ENCODE assay signal across 11 cellular contexts in genomic region chr3:58058654-58059263, GRCh38. TPM values are rescaled to one million over a fixed set of nuclear protein-coding genes. Genes with fewer than 3 reads are reported as not detected.
DNase-seq lines count a peak whose midpoint lies in the region; ATAC-seq and TF ChIP-seq lines count a peak whose summit lies in the region.
"Had no signal": no experiment of that assay in that cellular context is flagged by ENCODE, and none has a peak within 500 bp of the region (broad histone marks: within the 10 kb centered on the region; RNA-seq: fewer than 3 reads in every experiment).

No MANE protein-coding gene starts in this region.

- H3K4me3 Mint-ChIP-seq in activated CD8-positive, alpha-beta T cell treated with anti-CD3 and anti-CD28 coated beads, Interleukin-2, amount 10 ng/mL, durations not matched to agents 7 days and 5 days = no peak overlapping the region

- H3K79me2 ChIP-seq in osteoblast (ENCODE audit: insufficient read depth, low read length) = peaks cover 79% of the 10 kb centered on the region

- peak; percentile 81 for DNase-seq in BJ (ENCODE audit: low read depth)
- peak; percentile 39 for DNase-seq in OCI-M1 (lab: John Stamatoyannopoulos, UW)
- DNase-seq in esophagus muscularis mucosa (ENCODE audit: extremely low spot score) = no peak
- DNase-seq in osteoblast (ENCODE audit: insufficient read length, low spot score, missing footprints) = no peak
- no peak for DNase-seq in upper lobe of right lung
- no peak for DNase-seq in GDM1 (lab: John Stamatoyannopoulos, UW)
- DNase-seq in activated CD8-positive, alpha-beta T cell treated with anti-CD3 and anti-CD28 coated beads, Interleukin-2, amount 10 ng/mL, durations not matched to agents 7 days and 5 days = no peak
- DNase-seq: caudate nucleus, NCI-H1930, nucleus accumbens had no signal

- no peaks in the 10 kb centered on the region for H4K20me1 ChIP-seq in osteoblast (ENCODE audit: insufficient read depth, low read length)

- intact Hi-C loops in esophagus muscularis mucosa (cut with DNase I) (no loop called here), upper lobe of right lung (cut with DNase I) (no loop called here)

- TF ChIP-seq POLR2A in esophagus muscularis mucosa (IDR thresholded peaks at IDR 0.05; ENCODE audit: low read depth) = no peak

- H3K9me3 ChIP-seq in esophagus muscularis mucosa (no peaks in the 10 kb centered on the region), osteoblast (ENCODE audit: low read depth, low read length) (no peaks in the 10 kb centered on the region), upper lobe of right lung (no peaks in the 10 kb centered on the region)

- no peaks in the 10 kb centered on the region for H3K27me3 Mint-ChIP-seq in activated CD8-positive, alpha-beta T cell treated with anti-CD3 and anti-CD28 coated beads, Interleukin-2, amount 10 ng/mL, durations not matched to agents 7 days and 5 days (ENCODE audit: low read depth)

- CTCF ChIA-PET in BJ (lab: Yijun Ruan, JAX) = interaction anchor here (1.3 to 3.0 kb wide), 3 partner anchors 10 to 50 kb away, joined by 3 to 10 read pairs (median 7); partner anchors contain the start of gene FLNB
- CTCF ChIA-PET in activated CD8-positive, alpha-beta T cell treated with anti-CD3 and anti-CD28 coated beads, Interleukin-2, amount 10 ng/mL, durations not matched to agents 7 days and 5 days (lab: Charles Lee) = interaction anchor here (2.5 kb wide), 1 partner anchor 51 kb away, joined by 9 read pairs; the partner anchor contains the start of gene FLNB

- H3K9me3 Mint-ChIP-seq in activated CD8-positive, alpha-beta T cell treated with anti-CD3 and anti-CD28 coated beads, Interleukin-2, amount 10 ng/mL, durations not matched to agents 7 days and 5 days (ENCODE audit: insufficient read depth) = peaks cover 4% of the 10 kb centered on the region

- H3K36me3 ChIP-seq in BJ (ENCODE audit: control insufficient read depth, insufficient read depth, low read length) (no peaks in the 10 kb centered on the region), esophagus muscularis mucosa (no peaks in the 10 kb centered on the region), osteoblast (ENCODE audit: insufficient read depth, low read length) (no peaks in the 10 kb centered on the region), upper lobe of right lung (no peaks in the 10 kb centered on the region)

- H3K4me1 ChIP-seq in esophagus muscularis mucosa = peaks cover 19 to 86% (median 78%) of the 10 kb centered on the region in 4 donors
- H3K4me1 ChIP-seq in osteoblast (ENCODE audit: insufficient read depth, low read length) = peaks cover 54% of the 10 kb centered on the region
- peaks cover 14% of the 10 kb centered on the region for H3K4me1 ChIP-seq in upper lobe of right lung

- H3K36me3 Mint-ChIP-seq in activated CD8-positive, alpha-beta T cell treated with anti-CD3 and anti-CD28 coated beads, Interleukin-2, amount 10 ng/mL, durations not matched to agents 7 days and 5 days (ENCODE audit: low read depth) = no peaks in the 10 kb centered on the region

- H3K4me2 ChIP-seq in osteoblast (ENCODE audit: insufficient read depth, low read length) = peak overlapping the region; percentile 66

- no peaks in the 10 kb centered on the region for H3K27me3 ChIP-seq in BJ (ENCODE audit: control insufficient read depth, insufficient read depth, low read length)
- H3K27me3 ChIP-seq in esophagus muscularis mucosa = no peaks in the 10 kb centered on the region
- no peaks in the 10 kb centered on the region for H3K27me3 ChIP-seq in osteoblast (ENCODE audit: insufficient read depth, low read length)
- no peaks in the 10 kb centered on the region for H3K27me3 ChIP-seq in upper lobe of right lung

- no peak for TF ChIP-seq EP300 in esophagus muscularis mucosa (IDR thresholded peaks at IDR 0.05)

- WGBS in esophagus muscularis mucosa = 46% methylated on average over 4 of the region's 4 CpGs

- POLR2A ChIA-PET in BJ (lab: Charles Lee) = interaction anchor here (0.9 kb wide), 1 partner anchor 48 kb away, joined by 4 read pairs; no protein-coding TSS in a partner anchor
- POLR2A ChIA-PET in activated CD8-positive, alpha-beta T cell treated with anti-CD3 and anti-CD28 coated beads, Interleukin-2, amount 10 ng/mL, durations not matched to agents 7 days and 5 days (lab: Charles Lee) = no interaction called here

- H2AFZ ChIP-seq in osteoblast (ENCODE audit: low read length) = no peak overlapping the region

- ATAC-seq in upper lobe of right lung (no peak), HG03342 (IDR thresholded peaks at IDR 0.05; ENCODE audit: unreplicated experiment) (no peak)
- ATAC-seq in activated CD8-positive, alpha-beta T cell treated with anti-CD3 and anti-CD28 coated beads, Interleukin-2, amount 10 ng/mL, durations not matched to agents 7 days and 5 days = no peak

- H3K4me3 ChIP-seq in BJ (ENCODE audit: low read depth, low read length) (no peak overlapping the region), esophagus muscularis mucosa (no peak overlapping the region), osteoblast (ENCODE audit: insufficient read depth, low read length) (peak overlapping the region; percentile 24), upper lobe of right lung (no peak overlapping the region)

- peaks cover 6% of the 10 kb centered on the region for H3K4me1 Mint-ChIP-seq in activated CD8-positive, alpha-beta T cell treated with anti-CD3 and anti-CD28 coated beads, Interleukin-2, amount 10 ng/mL, durations not matched to agents 7 days and 5 days (ENCODE audit: low read depth)

- no peak overlapping the region for H3K27ac Mint-ChIP-seq in activated CD8-positive, alpha-beta T cell treated with anti-CD3 and anti-CD28 coated beads, Interleukin-2, amount 10 ng/mL, durations not matched to agents 7 days and 5 days

- peak overlapping the region; percentile 79 to 86 (median 83) for H3K27ac ChIP-seq in esophagus muscularis mucosa (replicated peaks in 1 of 4)
- peak overlapping the region; percentile 95 for H3K27ac ChIP-seq in osteoblast (ENCODE audit: low read depth, low read length)
- no peak overlapping the region for H3K27ac ChIP-seq in upper lobe of right lung

- TF ChIP-seq CTCF in BJ (IDR thresholded peaks at IDR 0.05; ENCODE audit: insufficient read depth, low read depth, low read length) (no peak), esophagus muscularis mucosa (IDR thresholded peaks at IDR 0.05) (no peak), osteoblast (IDR thresholded peaks at IDR 0.05; ENCODE audit: extremely low read depth, low read depth, low read length) (no peak), upper lobe of right lung (IDR thresholded peaks at IDR 0.05) (no peak)

RNA-seq across cellular contexts. Expression of gene FLNB, which starts 50.5 kb away (rescaled TPM):
- 73.7 and 111 TPM in 2 replicates for polyA plus RNA-seq in BJ (2011; rRNA removed)
- polyA minus RNA-seq in BJ (2011; rRNA and poly(A)+ RNA removed) = 166 and 189 TPM in 2 replicates
- total RNA-seq in esophagus muscularis mucosa = 100 to 1,000 TPM in 2 of 4 donors, 10 to 100 TPM in 2; 61.9 to 114 (median 89.9) TPM
- 259 and 274 TPM in 2 replicates for total RNA-seq in osteoblast
- total RNA-seq in upper lobe of right lung = 115 TPM
- 10 to 100 TPM; 14.1 to 15.9 TPM for total RNA-seq in activated CD8-positive, alpha-beta T cell treated with anti-CD3 and anti-CD28 coated beads, Interleukin-2, amount 10 ng/mL, durations not matched to agents 7 days and 5 days

Comparison
In these comparisons a context has a peak if more than half of its experiments do, and no peak if none do; other contexts are left out.
1. DNase-seq: peak in BJ (single experiment) and OCI-M1 (single experiment); none in esophagus muscularis mucosa (single experiment), osteoblast (single experiment), upper lobe of right lung (single experiment), GDM1 (single experiment) and activated CD8-positive, alpha-beta T cell treated with anti-CD3 and anti-CD28 coated beads, Interleukin-2, amount 10 ng/mL, durations not matched to agents 7 days and 5 days (single experiment).